In genomic region chr2:59301466-59302402, GRCh38 we compare ENCODE assay signal across 8 cellular contexts.
DNase-seq lines count a peak whose midpoint lies in the region; ATAC-seq and TF ChIP-seq lines count a peak whose summit lies in the region.

No MANE protein-coding gene starts in this region.

- H3K79me1 ChIP-seq in neuronal stem cell (ENCODE audit: low read depth, low read length) = no peaks in the 10 kb centered on the region

- H3K4ac ChIP-seq in neuronal stem cell (ENCODE audit: low read length) = no peak overlapping the region

- H3K14ac ChIP-seq in neuronal stem cell (ENCODE audit: low read length) = no peak overlapping the region

- H3K36me3 ChIP-seq in neuronal stem cell (replicated peaks in 1 of 2; ENCODE audit: control insufficient read depth in 2 of 2, insufficient read depth in 2 of 2, low read length in 2 of 2) = no peaks in the 10 kb centered on the region

- H2BK5ac ChIP-seq in neuronal stem cell (ENCODE audit: low read length) = no peak overlapping the region

- no peaks in the 10 kb centered on the region for H3K36me3 Mint-ChIP-seq in activated naive CD4-positive, alpha-beta T cell treated with anti-CD3 and anti-CD28 coated beads, Interleukin-2, amount 50 U/mL, for 72 hours
- no peaks in the 10 kb centered on the region for H3K36me3 Mint-ChIP-seq in HFFc6 (ENCODE audit: low read depth)

- H3K27ac ChIP-seq in neuronal stem cell (replicated peaks; ENCODE audit: low read length) = no peak overlapping the region

- no peak overlapping the region for H3K27ac Mint-ChIP-seq in activated naive CD4-positive, alpha-beta T cell treated with anti-CD3 and anti-CD28 coated beads, Interleukin-2, amount 50 U/mL, for 72 hours
- no peak overlapping the region for H3K27ac Mint-ChIP-seq in HFFc6

- H3K23ac ChIP-seq in neuronal stem cell (ENCODE audit: low read depth, low read length, poor library complexity) = no peak overlapping the region

- H3K4me3 Mint-ChIP-seq in HFFc6 = no peak overlapping the region

- H2BK120ac ChIP-seq in neuronal stem cell (ENCODE audit: low read depth, low read length) = no peak overlapping the region

- no peak overlapping the region for H4K8ac ChIP-seq in neuronal stem cell (ENCODE audit: low read depth, low read length)

- H3K4me1 ChIP-seq in neuronal stem cell (ENCODE audit: control insufficient read depth in 2 of 2, insufficient read depth in 1 of 2, low read depth in 1 of 2, low read length in 2 of 2) = peaks cover 0 to 6% of the 10 kb centered on the region in 2 donors

- H2BK12ac ChIP-seq in neuronal stem cell (ENCODE audit: low read length) = no peak overlapping the region

- H2BK15ac ChIP-seq in neuronal stem cell (ENCODE audit: low read length) = no peak overlapping the region

- no peak overlapping the region for H4K91ac ChIP-seq in neuronal stem cell (ENCODE audit: low read depth, low read length, poor library complexity)

- H3K4me1 Mint-ChIP-seq in HFFc6 (ENCODE audit: low read depth) = no peaks in the 10 kb centered on the region

- WGBS in neuronal stem cell (ENCODE audit: extremely low coverage in 2 of 2, insufficient read length in 2 of 2, insufficient replicate concordance in 1 of 2), 2 donors = no CpG with 5 or more reads among the region's 14 CpGs

- H3K9ac ChIP-seq in neuronal stem cell (ENCODE audit: low read depth, low read length, poor library complexity) = no peak overlapping the region

- no peak overlapping the region for H3K4me3 ChIP-seq in foreskin fibroblast (ENCODE audit: low read depth in 1 of 2, low read length in 2 of 2)
- no peak overlapping the region for H3K4me3 ChIP-seq in neuronal stem cell (ENCODE audit: low read length in 2 of 2)

- H3K27me3 ChIP-seq in neuronal stem cell (ENCODE audit: control insufficient read depth in 3 of 3, insufficient read depth in 3 of 3, low read depth in 1 of 3, low read length in 3 of 3) = no peaks in the 10 kb centered on the region

- peak in 1 of 2 donors; percentile 5 for DNase-seq in activated naive CD4-positive, alpha-beta T cell treated with anti-CD3 and anti-CD28 coated beads, Interleukin-2, amount 50 U/mL, for 72 hours (ENCODE audit: low spot score in 2 of 2)
- no peak for DNase-seq in activated naive CD4-positive, alpha-beta T cell treated with anti-CD3 and anti-CD28 coated beads, Interleukin-2, amount 50 U/mL, for 16 hours
- DNase-seq in HFFc6 (peak; percentile 3), NCI-H1417 treated with DMSO at 0.1 percent for 48 hours (lab: John Stamatoyannopoulos, UW) (peak; percentile 17), SW480 (ENCODE audit: low spot score) (peak; percentile 85), foreskin fibroblast (peak; percentile 12 to 74), neuronal stem cell (ENCODE audit: low spot score) (peak; percentile 39)
- DNase-seq in activated effector memory CD4-positive, alpha-beta T cell treated with Interleukin-2 at 50 U/mL for 16 hours = no peak

- no peaks in the 10 kb centered on the region for H3K9me3 Mint-ChIP-seq in activated naive CD4-positive, alpha-beta T cell treated with anti-CD3 and anti-CD28 coated beads, Interleukin-2, amount 50 U/mL, for 72 hours
- H3K9me3 Mint-ChIP-seq in HFFc6 = peaks cover 15% of the 10 kb centered on the region

- H2AFZ ChIP-seq in neuronal stem cell (ENCODE audit: low read length) = no peak overlapping the region

- H2AK5ac ChIP-seq in neuronal stem cell (ENCODE audit: low read depth, low read length) = no peak overlapping the region

- no peaks in the 10 kb centered on the region for H3K9me3 ChIP-seq in neuronal stem cell (replicated peaks in 1 of 2; ENCODE audit: control insufficient read depth in 2 of 2, insufficient read depth in 1 of 2, low read depth in 1 of 2, low read length in 2 of 2)

- TF ChIP-seq CTCF in HFFc6 (IDR thresholded peaks at IDR 0.05) = peak; percentile 52; the same call in 1 of the 2 replicates
- peak; percentile 44 for TF ChIP-seq CTCF in foreskin fibroblast (IDR thresholded peaks at IDR 0.05; ENCODE audit: low read depth, low read length)

- H3K27me3 Mint-ChIP-seq in HFFc6 (ENCODE audit: insufficient read depth) = no peaks in the 10 kb centered on the region

- ATAC-seq in activated naive CD4-positive, alpha-beta T cell treated with anti-CD3 and anti-CD28 coated beads, Interleukin-2, amount 50 U/mL, for 72 hours = peak; percentile 33 to 67

- no peak overlapping the region for H3K4me2 ChIP-seq in neuronal stem cell (ENCODE audit: insufficient read depth, low read length, poor library complexity, severe bottlenecking)

- H3K18ac ChIP-seq in neuronal stem cell (ENCODE audit: low read length) = no peak overlapping the region

Comparison
In these comparisons a context has a peak if more than half of its experiments do, and no peak if none do; other contexts are left out.
1. DNase-seq: peak in HFFc6 (single experiment), NCI-H1417 treated with DMSO at 0.1 percent for 48 hours (single experiment), SW480 (single experiment), foreskin fibroblast (2 of 2) and neuronal stem cell (single experiment); none in activated naive CD4-positive, alpha-beta T cell treated with anti-CD3 and anti-CD28 coated beads, Interleukin-2, amount 50 U/mL, for 16 hours (single experiment) and activated effector memory CD4-positive, alpha-beta T cell treated with Interleukin-2 at 50 U/mL for 16 hours (single experiment).